21 cellular contexts compared by ENCODE assay signal in genomic region chr1:2267051-2267830, GRCh38. TPM values are rescaled to one million over a fixed set of nuclear protein-coding genes. Genes with fewer than 3 reads are reported as not detected.
A peak's percentile ranks its signal among the peaks of the same experiment; 100 is the strongest.
DNase-seq lines count a peak whose midpoint lies in the region; ATAC-seq and TF ChIP-seq lines count a peak whose summit lies in the region.
"Had no signal": no experiment of that assay in that cellular context is flagged by ENCODE, and none has a peak within 500 bp of the region (broad histone marks: within the 10 kb centered on the region; RNA-seq: fewer than 3 reads in every experiment).

No MANE protein-coding gene starts in this region.

- POLR2A ChIA-PET in WTC11 (lab: Charles Lee), result no interaction called here

- peak overlapping the region; percentile 24 for H3K27ac ChIP-seq in left ventricle myocardium inferior (replicated peaks)
- H3K27ac ChIP-seq: epithelial cell of prostate, parathyroid adenoma, SJCRH30 had no signal

- H3K9me3 Mint-ChIP-seq in WTC11 (no peaks in the 10 kb centered on the region), neural crest cell (no peaks in the 10 kb centered on the region)
- H3K9me3 Mint-ChIP-seq: activated T-cell treated with anti-CD3 and anti-CD28 coated beads, Interleukin-2, amount 50 U/mL, for 4 hours; HFFc6 had no signal

- CTCF ChIA-PET in WTC11 (lab: Charles Lee), result interaction anchor here (0.6 to 1.5 kb wide), 7 partner anchors 9 to 92 kb away, joined by 3 to 4 read pairs (median 3); partner anchors contain the start of gene FAAP20

- H3K4me1 ChIP-seq in left ventricle myocardium inferior, result peaks cover 86% of the 10 kb centered on the region
- H3K4me1 ChIP-seq: parathyroid adenoma had no signal

- no peaks in the 10 kb centered on the region for H3K27me3 ChIP-seq in left ventricle myocardium inferior (ENCODE audit: low read depth)
- H3K27me3 ChIP-seq: BLaER1 treated with 17β-estradiol and CSF1 and Interleukin-3, amounts not matched to agents 10 nM and 100 nM; MG63; SJCRH30; tibial nerve had no signal

- intact Hi-C loops in left ventricle myocardium inferior (cut with micrococcal nuclease), result no loop called here

- peaks cover 32% of the 10 kb centered on the region for H3K4me1 Mint-ChIP-seq in WTC11
- peaks cover 41% of the 10 kb centered on the region for H3K4me1 Mint-ChIP-seq in neural crest cell

- in situ Hi-C loops in G401 (cut with HindIII; ENCODE audit: low sequenced_read_pairs), result no loop called here

- H3K27ac Mint-ChIP-seq in WTC11 (peak overlapping the region; percentile 92), neural crest cell (ENCODE audit: unreplicated experiment) (no peak overlapping the region)

- no peaks in the 10 kb centered on the region for H3K9me3 ChIP-seq in left ventricle myocardium inferior (replicated peaks)
- H3K9me3 ChIP-seq: BLaER1 treated with 17β-estradiol and CSF1 and Interleukin-3, amounts not matched to agents 10 nM and 100 nM; MG63; mucosa of descending colon; SJCRH30; tibial nerve had no signal

- no peak for TF ChIP-seq CTCF in WTC11 (IDR thresholded peaks at IDR 0.05)
- no peak for TF ChIP-seq CTCF in left ventricle myocardium inferior (IDR thresholded peaks at IDR 0.05; ENCODE audit: borderline replicate concordance)
- TF ChIP-seq CTCF in neural crest cell (conservative IDR thresholded peaks at IDR 0.05), result no peak

- H3K4me3 ChIP-seq in left ventricle myocardium inferior, result peak overlapping the region; percentile 26
- H3K4me3 ChIP-seq: BLaER1 treated with 17β-estradiol and CSF1 and Interleukin-3, amounts not matched to agents 10 nM and 100 nM; MG63; mucosa of descending colon; SJCRH30; smooth muscle cell; tibial nerve had no signal

- H3K4me3 Mint-ChIP-seq in WTC11 (no peak overlapping the region), neural crest cell (peak overlapping the region; percentile 20)
- H3K4me3 Mint-ChIP-seq: activated T-cell treated with anti-CD3 and anti-CD28 coated beads, Interleukin-2, amount 50 U/mL, for 4 hours; HFFc6 had no signal

- no peaks in the 10 kb centered on the region for H3K36me3 ChIP-seq in left ventricle myocardium inferior
- H3K36me3 ChIP-seq: MG63, SJCRH30, tibial nerve had no signal

- ATAC-seq in WTC11, result no peak
- ATAC-seq: activated T-cell treated with anti-CD3 and anti-CD28 coated beads, Interleukin-2, amount 50 U/mL, for 4 hours; mucosa of descending colon had no signal

- DNase-seq in G401 (ENCODE audit: low spot score) (peak; percentile 27), WTC11 (ENCODE audit: low spot score) (no peak), left ventricle myocardium inferior (no peak), neural crest cell (ENCODE audit: low read depth, low spot score) (no peak), putamen (ENCODE audit: low spot score) (no peak), dedifferentiated amniotic fluid mesenchymal stem cell (ENCODE audit: extremely low spot score) (no peak), NCI-H82 treated with DMSO at 0.1 percent for 48 hours (lab: John Stamatoyannopoulos, UW; ENCODE audit: unreplicated experiment) (no peak), KG1 (lab: John Stamatoyannopoulos, UW) (no peak)
- DNase-seq: activated CD4-positive, alpha-beta T cell treated with anti-CD3 and anti-CD28 coated beads, Interleukin-2, amount 50 U/mL, for 1 hour; activated T-cell treated with anti-CD3 and anti-CD28 coated beads, Interleukin-2, amount 50 U/mL, for 4 hours; DMS153; HFFc6; MG63; NCI-H187 treated with DMSO at 0.1 percent for 48 hours; SJCRH30 had no signal

- H3K27me3 Mint-ChIP-seq in WTC11 (ENCODE audit: low read depth) (no peaks in the 10 kb centered on the region), neural crest cell (ENCODE audit: low read depth) (no peaks in the 10 kb centered on the region)

- H3K36me3 Mint-ChIP-seq in WTC11 (no peaks in the 10 kb centered on the region), neural crest cell (ENCODE audit: low read depth) (no peaks in the 10 kb centered on the region)

TF ChIP-seq in WTC11, 78 proteins besides CTCF, POLR2A, EP300 and RAD21 (continues in another document):
- TF ChIP-seq, protein P1, sequence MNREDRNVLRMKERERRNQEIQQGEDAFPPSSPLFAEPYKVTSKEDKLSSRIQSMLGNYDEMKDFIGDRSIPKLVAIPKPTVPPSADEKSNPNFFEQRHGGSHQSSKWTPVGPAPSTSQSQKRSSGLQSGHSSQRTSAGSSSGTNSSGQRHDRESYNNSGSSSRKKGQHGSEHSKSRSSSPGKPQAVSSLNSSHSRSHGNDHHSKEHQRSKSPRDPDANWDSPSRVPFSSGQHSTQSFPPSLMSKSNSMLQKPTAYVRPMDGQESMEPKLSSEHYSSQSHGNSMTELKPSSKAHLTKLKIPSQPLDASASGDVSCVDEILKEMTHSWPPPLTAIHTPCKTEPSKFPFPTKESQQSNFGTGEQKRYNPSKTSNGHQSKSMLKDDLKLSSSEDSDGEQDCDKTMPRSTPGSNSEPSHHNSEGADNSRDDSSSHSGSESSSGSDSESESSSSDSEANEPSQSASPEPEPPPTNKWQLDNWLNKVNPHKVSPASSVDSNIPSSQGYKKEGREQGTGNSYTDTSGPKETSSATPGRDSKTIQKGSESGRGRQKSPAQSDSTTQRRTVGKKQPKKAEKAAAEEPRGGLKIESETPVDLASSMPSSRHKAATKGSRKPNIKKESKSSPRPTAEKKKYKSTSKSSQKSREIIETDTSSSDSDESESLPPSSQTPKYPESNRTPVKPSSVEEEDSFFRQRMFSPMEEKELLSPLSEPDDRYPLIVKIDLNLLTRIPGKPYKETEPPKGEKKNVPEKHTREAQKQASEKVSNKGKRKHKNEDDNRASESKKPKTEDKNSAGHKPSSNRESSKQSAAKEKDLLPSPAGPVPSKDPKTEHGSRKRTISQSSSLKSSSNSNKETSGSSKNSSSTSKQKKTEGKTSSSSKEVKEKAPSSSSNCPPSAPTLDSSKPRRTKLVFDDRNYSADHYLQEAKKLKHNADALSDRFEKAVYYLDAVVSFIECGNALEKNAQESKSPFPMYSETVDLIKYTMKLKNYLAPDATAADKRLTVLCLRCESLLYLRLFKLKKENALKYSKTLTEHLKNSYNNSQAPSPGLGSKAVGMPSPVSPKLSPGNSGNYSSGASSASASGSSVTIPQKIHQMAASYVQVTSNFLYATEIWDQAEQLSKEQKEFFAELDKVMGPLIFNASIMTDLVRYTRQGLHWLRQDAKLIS (CRISPR knock-in tag; IDR thresholded peaks at IDR 0.05; ENCODE audit: borderline replicate concordance), result no peak
- TF ChIP-seq NFYB (CRISPR knock-in tag; conservative IDR thresholded peaks at IDR 0.05; ENCODE audit: low read depth) (no peak), ELF4 (CRISPR knock-in tag; IDR thresholded peaks at IDR 0.05; ENCODE audit: low read depth) (no peak), E2F5 (CRISPR knock-in tag; IDR thresholded peaks at IDR 0.05) (no peak), MLX (CRISPR knock-in tag; IDR thresholded peaks at IDR 0.05) (no peak), EMX1 (CRISPR knock-in tag; IDR thresholded peaks at IDR 0.05) (no peak)
- TF ChIP-seq, protein P2, sequence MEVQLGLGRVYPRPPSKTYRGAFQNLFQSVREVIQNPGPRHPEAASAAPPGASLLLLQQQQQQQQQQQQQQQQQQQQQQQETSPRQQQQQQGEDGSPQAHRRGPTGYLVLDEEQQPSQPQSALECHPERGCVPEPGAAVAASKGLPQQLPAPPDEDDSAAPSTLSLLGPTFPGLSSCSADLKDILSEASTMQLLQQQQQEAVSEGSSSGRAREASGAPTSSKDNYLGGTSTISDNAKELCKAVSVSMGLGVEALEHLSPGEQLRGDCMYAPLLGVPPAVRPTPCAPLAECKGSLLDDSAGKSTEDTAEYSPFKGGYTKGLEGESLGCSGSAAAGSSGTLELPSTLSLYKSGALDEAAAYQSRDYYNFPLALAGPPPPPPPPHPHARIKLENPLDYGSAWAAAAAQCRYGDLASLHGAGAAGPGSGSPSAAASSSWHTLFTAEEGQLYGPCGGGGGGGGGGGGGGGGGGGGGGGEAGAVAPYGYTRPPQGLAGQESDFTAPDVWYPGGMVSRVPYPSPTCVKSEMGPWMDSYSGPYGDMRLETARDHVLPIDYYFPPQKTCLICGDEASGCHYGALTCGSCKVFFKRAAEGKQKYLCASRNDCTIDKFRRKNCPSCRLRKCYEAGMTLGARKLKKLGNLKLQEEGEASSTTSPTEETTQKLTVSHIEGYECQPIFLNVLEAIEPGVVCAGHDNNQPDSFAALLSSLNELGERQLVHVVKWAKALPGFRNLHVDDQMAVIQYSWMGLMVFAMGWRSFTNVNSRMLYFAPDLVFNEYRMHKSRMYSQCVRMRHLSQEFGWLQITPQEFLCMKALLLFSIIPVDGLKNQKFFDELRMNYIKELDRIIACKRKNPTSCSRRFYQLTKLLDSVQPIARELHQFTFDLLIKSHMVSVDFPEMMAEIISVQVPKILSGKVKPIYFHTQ (CRISPR knock-in tag; IDR thresholded peaks at IDR 0.05), result no peak
- TF ChIP-seq, protein P3, sequence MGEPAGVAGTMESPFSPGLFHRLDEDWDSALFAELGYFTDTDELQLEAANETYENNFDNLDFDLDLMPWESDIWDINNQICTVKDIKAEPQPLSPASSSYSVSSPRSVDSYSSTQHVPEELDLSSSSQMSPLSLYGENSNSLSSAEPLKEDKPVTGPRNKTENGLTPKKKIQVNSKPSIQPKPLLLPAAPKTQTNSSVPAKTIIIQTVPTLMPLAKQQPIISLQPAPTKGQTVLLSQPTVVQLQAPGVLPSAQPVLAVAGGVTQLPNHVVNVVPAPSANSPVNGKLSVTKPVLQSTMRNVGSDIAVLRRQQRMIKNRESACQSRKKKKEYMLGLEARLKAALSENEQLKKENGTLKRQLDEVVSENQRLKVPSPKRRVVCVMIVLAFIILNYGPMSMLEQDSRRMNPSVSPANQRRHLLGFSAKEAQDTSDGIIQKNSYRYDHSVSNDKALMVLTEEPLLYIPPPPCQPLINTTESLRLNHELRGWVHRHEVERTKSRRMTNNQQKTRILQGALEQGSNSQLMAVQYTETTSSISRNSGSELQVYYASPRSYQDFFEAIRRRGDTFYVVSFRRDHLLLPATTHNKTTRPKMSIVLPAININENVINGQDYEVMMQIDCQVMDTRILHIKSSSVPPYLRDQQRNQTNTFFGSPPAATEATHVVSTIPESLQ (CRISPR knock-in tag; IDR thresholded peaks at IDR 0.05), result no peak

RNA-seq across cellular contexts. Expression of gene SKI, which starts 39.1 kb away (rescaled TPM):
- 5.8 and 15.2 TPM in 2 replicates for total RNA-seq in G401 (2014; rRNA removed; shearing (Covaris generic))
- 75.5 to 88.6 TPM (median 75.6 TPM) in 3 replicates for total RNA-seq in WTC11 (2021)
- 37.9 TPM for total RNA-seq in left ventricle myocardium inferior
- total RNA-seq in neural crest cell, result 58.9 and 62.0 TPM in 2 replicates
